24 cellular contexts compared by ENCODE assay signal in genomic region chr4:101818362-101818761, GRCh38. TPM values are rescaled to one million over a fixed set of nuclear protein-coding genes. Genes with fewer than 3 reads are reported as not detected.
A peak's percentile ranks its signal among the peaks of the same experiment; 100 is the strongest.
DNase-seq lines count a peak whose midpoint lies in the region; ATAC-seq, FAIRE-seq and TF ChIP-seq lines count a peak whose summit lies in the region.
"Had no signal": no experiment of that assay in that cellular context is flagged by ENCODE, and none has a peak within 500 bp of the region (broad histone marks: within the 10 kb centered on the region; RNA-seq: fewer than 3 reads in every experiment).

No MANE protein-coding gene starts in this region.

- H3K23ac ChIP-seq in IMR-90 (ENCODE audit: low read depth, low read length) = no peak overlapping the region

- ATAC-seq in IMR-90 (ENCODE audit: low read depth) (no peak), GM18505 (IDR thresholded peaks at IDR 0.05; ENCODE audit: unreplicated experiment) (no peak)
- ATAC-seq: A549, gastroesophageal sphincter had no signal

- no peaks in the 10 kb centered on the region for H4K20me1 ChIP-seq in IMR-90 (ENCODE audit: insufficient read depth, low read length)
- H4K20me1 ChIP-seq in astrocyte (ENCODE audit: insufficient read depth, low read length) = no peaks in the 10 kb centered on the region

- peak; percentile 88 for FAIRE-seq in astrocyte (lab: Jason Lieb, UNC)
- FAIRE-seq: A549 had no signal

- H2BK5ac ChIP-seq in IMR-90 (ENCODE audit: low read depth, low read length, poor library complexity, severe bottlenecking) = no peak overlapping the region

- H3K79me2 ChIP-seq in astrocyte (ENCODE audit: insufficient read depth, low read length) = no peaks in the 10 kb centered on the region

- H3K27me3 ChIP-seq in IMR-90 (ENCODE audit: control insufficient read depth, insufficient read depth, low read length) (no peaks in the 10 kb centered on the region), astrocyte (ENCODE audit: insufficient read depth, low read length) (no peaks in the 10 kb centered on the region), endodermal cell (ENCODE audit: control insufficient read depth, insufficient read depth, low read length, poor library complexity, severe bottlenecking) (no peaks in the 10 kb centered on the region)
- H3K27me3 ChIP-seq: breast epithelium, gastroesophageal sphincter, right atrium auricular region, tibial artery had no signal

- no peak overlapping the region for H2BK20ac ChIP-seq in IMR-90 (ENCODE audit: low read depth, low read length)

- H3K9me3 ChIP-seq in IMR-90 (ENCODE audit: control insufficient read depth, insufficient read depth, low read length) (no peaks in the 10 kb centered on the region), astrocyte (ENCODE audit: insufficient read depth, low read depth, low read length) (no peaks in the 10 kb centered on the region), endodermal cell (ENCODE audit: control insufficient read depth, low read length) (peaks cover 6% of the 10 kb centered on the region)
- H3K9me3 ChIP-seq: A549, breast epithelium, gastroesophageal sphincter, HAP-1, tibial artery had no signal

- no peaks in the 10 kb centered on the region for H3K79me1 ChIP-seq in IMR-90 (ENCODE audit: low read depth in 1 of 2, low read length in 2 of 2)

- H3K9me3 Mint-ChIP-seq in astrocyte (ENCODE audit: unreplicated experiment) = peaks cover 5% of the 10 kb centered on the region
- H3K9me3 Mint-ChIP-seq in endodermal cell = peaks cover 9% of the 10 kb centered on the region

- H3K36me3 ChIP-seq in IMR-90 (ENCODE audit: control insufficient read depth, insufficient read depth, low read length) (no peaks in the 10 kb centered on the region), astrocyte (ENCODE audit: insufficient read depth, low read length) (no peaks in the 10 kb centered on the region), endodermal cell (ENCODE audit: control insufficient read depth, insufficient read depth, low read length) (no peaks in the 10 kb centered on the region)
- H3K36me3 ChIP-seq: breast epithelium, gastroesophageal sphincter, HAP-1, right atrium auricular region, tibial artery, WERI-Rb-1 had no signal

- TF ChIP-seq RAD21 in IMR-90 (IDR thresholded peaks at IDR 0.05; ENCODE audit: low read length) = no peak

- H3K9me1 ChIP-seq in IMR-90 (ENCODE audit: insufficient read depth, low read length) = no peaks in the 10 kb centered on the region

- CTCF ChIA-PET in AG04449 (lab: Yijun Ruan, JAX) = no interaction called here
- CTCF ChIA-PET in IMR-90 (lab: Yijun Ruan, JAX) = no interaction called here

- H3K4me3 ChIP-seq in AG04449 (ENCODE audit: low read depth, low read length) = no peak overlapping the region
- H3K4me3 ChIP-seq in IMR-90 (ENCODE audit: insufficient read depth, low read depth, low read length) = no peak overlapping the region
- no peak overlapping the region for H3K4me3 ChIP-seq in astrocyte (ENCODE audit: insufficient read depth, low read depth, low read length)
- H3K4me3 ChIP-seq in endodermal cell (ENCODE audit: low read length) = no peak overlapping the region
- H3K4me3 ChIP-seq: A549, breast epithelium, gastroesophageal sphincter, HAP-1, lung, right atrium auricular region, tibial artery had no signal

- TF ChIP-seq POLR2A in IMR-90 (IDR thresholded peaks at IDR 0.05; ENCODE audit: low read depth, low read length) = no peak
- TF ChIP-seq POLR2A in GM18505 (IDR thresholded peaks at IDR 0.05; ENCODE audit: borderline replicate concordance, extremely low read depth, insufficient read depth, insufficient read length) = no peak

- no peak overlapping the region for H3K14ac ChIP-seq in IMR-90 (replicated peaks; ENCODE audit: low read depth, low read length)

- no CpG with 5 or more reads among the region's 2 CpGs for WGBS in IMR-90 (ENCODE audit: extremely low coverage in 2 of 2, insufficient read length in 1 of 2), 2 experiments
- WGBS in endodermal cell (ENCODE audit: insufficient coverage in 1 of 2, insufficient read length in 1 of 2), 2 experiments = no CpG with 5 or more reads among the region's 2 CpGs

- H3K4me1 ChIP-seq in IMR-90 (ENCODE audit: control insufficient read depth, insufficient read depth, low read length) (no peaks in the 10 kb centered on the region), astrocyte (ENCODE audit: insufficient read depth, low read length) (peaks cover 7% of the 10 kb centered on the region), endodermal cell (ENCODE audit: control insufficient read depth, insufficient read depth, low read length) (no peaks in the 10 kb centered on the region)
- H3K4me1 ChIP-seq: A549, breast epithelium, gastroesophageal sphincter, right atrium auricular region, tibial artery had no signal

- H2AFZ ChIP-seq in IMR-90 (replicated peaks; ENCODE audit: low read length, poor library complexity) = no peak overlapping the region
- H2AFZ ChIP-seq in astrocyte (ENCODE audit: low read depth, low read length) = no peak overlapping the region

- peaks cover 2% of the 10 kb centered on the region for H3K27me3 Mint-ChIP-seq in astrocyte (ENCODE audit: low read depth, unreplicated experiment)
- no peaks in the 10 kb centered on the region for H3K27me3 Mint-ChIP-seq in endodermal cell (ENCODE audit: insufficient read depth)

- H3K27ac ChIP-seq in IMR-90 (ENCODE audit: insufficient read depth, low read length) (no peak overlapping the region), astrocyte (ENCODE audit: low read depth, low read length) (no peak overlapping the region), endodermal cell (ENCODE audit: low read depth, low read length) (no peak overlapping the region)
- H3K27ac ChIP-seq: A549, breast epithelium, gastroesophageal sphincter, right atrium auricular region, tibial artery, WERI-Rb-1 had no signal

- H4K91ac ChIP-seq in IMR-90 (ENCODE audit: insufficient read depth, low read depth, low read length) = no peak overlapping the region

- no TSS peak for BruUV-seq in IMR-90 (replicated peaks; lab: Mats Ljungman, UMichigan)

- H3K4me1 Mint-ChIP-seq in astrocyte (ENCODE audit: low read depth, unreplicated experiment) (peaks cover 13% of the 10 kb centered on the region), endodermal cell (no peaks in the 10 kb centered on the region)

- H3K36me3 Mint-ChIP-seq in astrocyte (ENCODE audit: low read depth, unreplicated experiment) = no peaks in the 10 kb centered on the region
- no peaks in the 10 kb centered on the region for H3K36me3 Mint-ChIP-seq in endodermal cell (ENCODE audit: low read depth)

- H4K5ac ChIP-seq in IMR-90 (ENCODE audit: low read depth, low read length) = no peak overlapping the region

- H2AK9ac ChIP-seq in IMR-90 (replicated peaks; ENCODE audit: low read depth, low read length, poor library complexity) = no peak overlapping the region

- H3K9ac ChIP-seq in IMR-90 (ENCODE audit: low read depth, low read length) (no peak overlapping the region), astrocyte (ENCODE audit: low read length) (no peak overlapping the region), endodermal cell (ENCODE audit: extremely low read depth, low read length, poor library complexity, severe bottlenecking) (no peak overlapping the region)

- TF ChIP-seq CTCF in AG04449 (IDR thresholded peaks at IDR 0.05; ENCODE audit: insufficient read depth, low read length, missing control alignments) (no peak), IMR-90 (conservative IDR thresholded peaks at IDR 0.05; ENCODE audit: low read depth, low read length) (no peak), astrocyte (IDR thresholded peaks at IDR 0.05; ENCODE audit: insufficient read depth, low read depth, low read length) (no peak), endodermal cell (conservative IDR thresholded peaks at IDR 0.05) (no peak)

- H2BK15ac ChIP-seq in IMR-90 (ENCODE audit: low read depth, low read length) = no peak overlapping the region

- H4K8ac ChIP-seq in IMR-90 (ENCODE audit: low read depth in 2 of 2, low read length in 2 of 2) = no peak overlapping the region

- dilution Hi-C loops in IMR-90 (cut with HindIII; ENCODE audit: low sequenced_read_pairs, unreplicated experiment) = no loop called here

- H3K4me3 Mint-ChIP-seq in astrocyte (ENCODE audit: unreplicated experiment) (no peak overlapping the region), endodermal cell (no peak overlapping the region)

- H3K18ac ChIP-seq in IMR-90 (ENCODE audit: low read depth, low read length) = no peak overlapping the region

- H3K56ac ChIP-seq in IMR-90 (ENCODE audit: extremely low read depth, insufficient read depth, low read length) = no peak overlapping the region

- H3K4ac ChIP-seq in IMR-90 (ENCODE audit: low read depth, low read length) = no peak overlapping the region

- H3K27ac Mint-ChIP-seq in astrocyte (ENCODE audit: unreplicated experiment) = peak overlapping the region; percentile 72
- H3K27ac Mint-ChIP-seq in endodermal cell = no peak overlapping the region

- POLR2A ChIA-PET in AG04449 (lab: Yijun Ruan, JAX) = no interaction called here
- POLR2A ChIA-PET in IMR-90 (lab: Charles Lee; ENCODE audit: unreplicated experiment) = no interaction called here

- no peak overlapping the region for H2BK120ac ChIP-seq in IMR-90 (ENCODE audit: low read depth, low read length)

- no peak overlapping the region for H3K4me2 ChIP-seq in IMR-90 (ENCODE audit: low read depth, low read length)
- H3K4me2 ChIP-seq in astrocyte (ENCODE audit: low read length) = peak overlapping the region; percentile 47
- H3K4me2 ChIP-seq: A549 had no signal

- intact Hi-C loops in IMR-90 (cut with micrococcal nuclease) = no loop called here

- peak; percentile 34 for DNase-seq in AG04449 (ENCODE audit: low read depth, low spot score)
- DNase-seq in IMR-90 = peak; percentile 6
- peak; percentile 78 for DNase-seq in astrocyte (ENCODE audit: low read depth)
- DNase-seq in kidney tubule cell (ENCODE audit: low spot score) = peak; percentile 51
- DNase-seq in endodermal cell = no peak
- DNase-seq in NCI-H2227 treated with DMSO at 0.1 percent for 48 hours (lab: John Stamatoyannopoulos, UW) = no peak
- DNase-seq in NCI-H524 treated with DMSO at 0.1 percent for 48 hours (lab: John Stamatoyannopoulos, UW) = no peak
- DNase-seq: activated gamma-delta T cell treated with Interleukin-2 at 50 U/mL for 16 hours; DMS53; effector memory CD4-positive, alpha-beta T cell; KG1; NCI-H1436 treated with DMSO at 0.1 percent for 48 hours; NCI-H446; stimulated activated CD4-positive, alpha-beta T cell treated with anti-CD3 and anti-CD28 coated beads, Interleukin-4, amount 100 ng/mL, for 24 hours; tibial artery; WERI-Rb-1 had no signal

- H2AK5ac ChIP-seq in IMR-90 (ENCODE audit: low read depth, low read length) = no peak overlapping the region

- in situ Hi-C loops in IMR-90 (cut with MboI; ENCODE audit: low sequenced_read_pairs) = no loop called here

TF ChIP-seq in IMR-90, 13 proteins besides CTCF, POLR2A, EP300 and RAD21 (continues in another document):
- TF ChIP-seq MAZ (IDR thresholded peaks at IDR 0.05; ENCODE audit: borderline replicate concordance, low read depth, low read length) = no peak
- no peak for TF ChIP-seq BHLHE40 (IDR thresholded peaks at IDR 0.05; ENCODE audit: low read depth, low read length)

RNA-seq across cellular contexts. Expression of gene BANK1, which starts 27.8 kb away (rescaled TPM):
- under 0.01 and 0.28 TPM in 2 replicates for total RNA-seq in IMR-90 (2012; rRNA removed)
- polyA plus RNA-seq in IMR-90 (2012; rRNA removed) = 0.16 and 0.51 TPM in 2 replicates
- 0.05 and 0.32 TPM in 2 replicates for polyA plus RNA-seq in IMR-90 (2012; cell fraction: cytosol; rRNA removed)
- 0.02 and 0.46 TPM in 2 replicates for polyA plus RNA-seq in IMR-90 (2012; cell fraction: nucleus; rRNA removed; ENCODE audit: low replicate concordance)
- total RNA-seq in astrocyte = 1.3 and 2.0 TPM in 2 replicates
- under 1 TPM; 0.53 to 0.57 TPM for total RNA-seq in endodermal cell
- 0.14 TPM for polyA plus RNA-seq in endodermal cell (2013, experiment 1 of 2)
- 0.25 TPM for polyA plus RNA-seq in endodermal cell (2013, experiment 2 of 2)
- polyA plus RNA-seq: neural cell had no signal

Comparison
In these comparisons a context has a peak if more than half of its experiments do, and no peak if none do; other contexts are left out.
1. DNase-seq: peak in AG04449 (single experiment), IMR-90 (single experiment), astrocyte (single experiment) and kidney tubule cell (single experiment); none in endodermal cell (single experiment), NCI-H2227 treated with DMSO at 0.1 percent for 48 hours (single experiment) and NCI-H524 treated with DMSO at 0.1 percent for 48 hours (single experiment).